In the genomic region with DNA sequence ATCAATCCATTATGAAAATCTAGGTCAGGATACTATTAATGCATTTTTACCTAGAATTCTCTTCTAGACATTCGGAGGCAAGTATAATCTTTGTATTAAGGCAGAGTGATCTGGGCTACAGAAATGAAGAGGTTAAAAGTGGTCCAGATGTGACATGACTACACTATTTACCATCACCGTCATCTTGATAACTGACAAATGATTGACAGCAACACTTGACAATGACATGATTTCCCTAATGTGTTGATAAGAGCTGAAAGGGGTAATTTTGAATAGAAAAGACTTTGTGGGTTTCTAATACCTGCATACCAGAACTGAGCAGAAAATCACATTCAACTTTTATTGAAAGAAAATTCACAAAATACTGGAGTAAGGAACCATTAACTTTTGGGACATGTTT, we compare ENCODE assay signal across 25 cellular contexts.
"Had no signal": no experiment of that assay in that cellular context is flagged by ENCODE, and none has a peak within 500 bp of the region (broad histone marks: within the 10 kb centered on the region; RNA-seq: fewer than 3 reads in every experiment).

No MANE protein-coding gene starts in this region.

- DNase-seq: colonic mucosa; cortex of kidney; dermis blood vessel endothelial cell; dorsolateral prefrontal cortex; effector CD4-positive, alpha-beta T cell; effector CD8-positive, alpha-beta T cell; effector memory CD4-positive, alpha-beta T cell; effector memory CD8-positive, alpha-beta T cell; endodermal cell; erythroblast; esophagus squamous epithelium; foreskin fibroblast; foreskin keratinocyte; foreskin melanocyte; gastrocnemius medialis; glutamatergic neuron; head of caudate nucleus; heart left ventricle; heart right ventricle had no signal

- H3K9me3 ChIP-seq: colonic mucosa, gastrocnemius medialis, gastroesophageal sphincter, heart left ventricle had no signal

- H3K4me3 Mint-ChIP-seq: dendritic cell treated with granulocyte-macrophage colony-stimulating factor and Interleukin-4, amounts not matched to agents 40 ng/mL and 50 ng/mL, for 4 days; effector memory CD8-positive, alpha-beta T cell; endodermal cell had no signal

- H3K27ac ChIP-seq: colonic mucosa, coronary artery, dorsolateral prefrontal cortex, epithelial cell of prostate, esophagus muscularis mucosa, esophagus squamous epithelium, foreskin keratinocyte, gastrocnemius medialis, gastroesophageal sphincter, heart left ventricle, heart right ventricle had no signal

- H3K4me3 ChIP-seq: colonic mucosa, coronary artery, dorsolateral prefrontal cortex, esophagus muscularis mucosa, esophagus squamous epithelium, gastrocnemius medialis, gastroesophageal sphincter, heart left ventricle, heart right ventricle had no signal

- H3K27me3 ChIP-seq: colonic mucosa, esophagus muscularis mucosa, esophagus squamous epithelium, foreskin keratinocyte, gastrocnemius medialis, gastroesophageal sphincter, heart left ventricle, heart right ventricle had no signal

- H3K27ac Mint-ChIP-seq: dendritic cell treated with granulocyte-macrophage colony-stimulating factor and Interleukin-4, amounts not matched to agents 40 ng/mL and 50 ng/mL, for 4 days; effector memory CD8-positive, alpha-beta T cell; endodermal cell had no signal

- H3K9me3 Mint-ChIP-seq: dendritic cell treated with granulocyte-macrophage colony-stimulating factor and Interleukin-4, amounts not matched to agents 40 ng/mL and 50 ng/mL, for 4 days had no signal

- H3K27me3 Mint-ChIP-seq: dendritic cell treated with granulocyte-macrophage colony-stimulating factor and Interleukin-4, amounts not matched to agents 40 ng/mL and 50 ng/mL, for 4 days; effector memory CD8-positive, alpha-beta T cell had no signal

- H3K4me1 ChIP-seq: colonic mucosa, esophagus muscularis mucosa, esophagus squamous epithelium, foreskin keratinocyte, gastrocnemius medialis, gastroesophageal sphincter, heart left ventricle, heart right ventricle had no signal

- ATAC-seq: effector memory CD8-positive, alpha-beta T cell; esophagus mucosa; foreskin keratinocyte; gastrocnemius medialis; gastroesophageal sphincter; heart left ventricle; heart right ventricle had no signal

- H3K36me3 ChIP-seq: colonic mucosa, esophagus muscularis mucosa, esophagus squamous epithelium, gastrocnemius medialis, gastroesophageal sphincter, heart left ventricle, heart right ventricle had no signal
